Comparison of ENCODE assay signal across 24 cellular contexts in the genomic region with DNA sequence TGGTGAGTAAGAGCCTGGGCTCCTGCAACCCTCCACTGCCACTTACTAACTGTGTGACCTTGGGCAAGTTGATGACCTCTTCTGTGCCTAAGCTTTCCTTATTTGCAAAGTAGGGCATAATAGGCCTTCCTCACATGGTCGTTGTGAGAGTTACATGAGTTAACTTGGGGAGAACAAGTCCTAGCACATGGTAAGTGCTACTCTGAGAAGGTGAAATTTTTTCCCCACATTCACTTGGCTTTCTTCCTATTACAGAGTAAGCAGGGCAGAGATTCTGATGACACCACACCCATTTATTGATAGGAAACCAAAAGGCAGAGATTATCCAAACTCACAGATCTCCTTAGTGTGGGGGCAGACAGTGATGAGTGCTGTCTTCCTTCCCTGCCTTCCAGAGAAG. TPM values are rescaled to one million over a fixed set of nuclear protein-coding genes. Genes with fewer than 3 reads are reported as not detected.
DNase-seq lines count a peak whose midpoint lies in the region; ATAC-seq and TF ChIP-seq lines count a peak whose summit lies in the region.
"Had no signal": no experiment of that assay in that cellular context is flagged by ENCODE, and none has a peak within 500 bp of the region (broad histone marks: within the 10 kb centered on the region; RNA-seq: fewer than 3 reads in every experiment).

No MANE protein-coding gene starts in this region.

- H2AFZ ChIP-seq in MM.1S (ENCODE audit: low read length) (no peak overlapping the region), trophoblast cell (ENCODE audit: insufficient read depth, low read length, poor library complexity) (no peak overlapping the region)

- H3K79me2 ChIP-seq in MM.1S (ENCODE audit: low read length) (no peaks in the 10 kb centered on the region), trophoblast cell (ENCODE audit: control insufficient read depth, insufficient read depth, low read length, poor library complexity) (no peaks in the 10 kb centered on the region)

- H3K79me1 ChIP-seq in trophoblast cell (ENCODE audit: low read length): no peaks in the 10 kb centered on the region

- peaks cover 29% of the 10 kb centered on the region; the same call in 1 of the 2 replicates for H3F3A ChIP-seq in MM.1S (ENCODE audit: insufficient read depth, low read length)

- no peak for DNase-seq in activated T-cell treated with anti-CD3 and anti-CD28 coated beads, Interleukin-2, amount 50 U/mL, for 72 hours
- DNase-seq in activated T-cell treated with anti-CD3 and anti-CD28 coated beads for 4 hours: no peak
- no peak for DNase-seq in MM.1S
- no peak for DNase-seq in effector memory CD8-positive, alpha-beta T cell
- no peak for DNase-seq in stimulated activated effector memory CD8-positive, alpha-beta T cell treated with anti-CD3 and anti-CD28 coated beads, Interleukin-12 subunit alpha, Interleukin-12 subunit beta, amount 100 ng/mL, for 72 hours (ENCODE audit: low spot score in 2 of 2)
- no peak for DNase-seq in NCI-H446 treated with DMSO at 0.1 percent for 48 hours (lab: John Stamatoyannopoulos, UW)
- DNase-seq in trophoblast cell: no peak
- DNase-seq: activated CD8-positive, alpha-beta memory T cell treated with anti-CD3 and anti-CD28 coated beads, Interleukin-2, amount 50 U/mL, for 48 hours; activated naive CD4-positive, alpha-beta T cell had no signal

- H3K4me3 Mint-ChIP-seq in activated T-cell treated with anti-CD3 and anti-CD28 coated beads, Interleukin-2, amount 50 U/mL, for 72 hours: peak overlapping the region; percentile 10 to 58
- peak overlapping the region; percentile 59 to 73 for H3K4me3 Mint-ChIP-seq in effector memory CD8-positive, alpha-beta T cell
- peak overlapping the region; percentile 86 for H3K4me3 Mint-ChIP-seq in stimulated activated effector memory CD8-positive, alpha-beta T cell treated with anti-CD3 and anti-CD28 coated beads, Interleukin-12 subunit alpha, Interleukin-12 subunit beta, amount 100 ng/mL, for 72 hours
- H3K4me3 Mint-ChIP-seq: nephron had no signal

- H4K12ac ChIP-seq in trophoblast cell (ENCODE audit: low read depth, low read length): no peak overlapping the region

- H3K36me3 ChIP-seq in MM.1S (replicated peaks; ENCODE audit: insufficient read depth, low read length) (no peaks in the 10 kb centered on the region), trophoblast cell (ENCODE audit: control insufficient read depth in 1 of 2, insufficient read depth in 2 of 2, low read length in 2 of 2) (no peaks in the 10 kb centered on the region)
- H3K36me3 ChIP-seq: BLaER1, cardiac muscle cell, heart left ventricle, MG63, suprapubic skin, vagina had no signal

- H4K91ac ChIP-seq in trophoblast cell (ENCODE audit: low read depth, low read length): no peak overlapping the region

- H3K27ac Mint-ChIP-seq in activated T-cell treated with anti-CD3 and anti-CD28 coated beads, Interleukin-2, amount 50 U/mL, for 72 hours: no peak overlapping the region
- H3K27ac Mint-ChIP-seq in effector memory CD8-positive, alpha-beta T cell: no peak overlapping the region
- H3K27ac Mint-ChIP-seq in stimulated activated effector memory CD8-positive, alpha-beta T cell treated with anti-CD3 and anti-CD28 coated beads, Interleukin-12 subunit alpha, Interleukin-12 subunit beta, amount 100 ng/mL, for 72 hours: peak overlapping the region; percentile 57
- H3K27ac Mint-ChIP-seq: nephron had no signal

- 0 out of 2 replicates have a peak overlapping the region, but pooled peaks have one; percentile 49 for H3K4me2 ChIP-seq in MM.1S (ENCODE audit: low read depth, low read length)
- H3K4me2 ChIP-seq in trophoblast cell (ENCODE audit: low read length): no peak overlapping the region
- H3K4me2 ChIP-seq: BLaER1 had no signal

- H3K4me3 ChIP-seq in MM.1S (ENCODE audit: low read length) (no peak overlapping the region), trophoblast cell (ENCODE audit: low read depth, low read length) (no peak overlapping the region)
- H3K4me3 ChIP-seq: BLaER1, cardiac muscle cell, K562, MG63, suprapubic skin, vagina had no signal

- no peak overlapping the region for H4K8ac ChIP-seq in trophoblast cell (ENCODE audit: low read depth, low read length)

- H3K18ac ChIP-seq in trophoblast cell (ENCODE audit: low read length): no peak overlapping the region

- H2BK120ac ChIP-seq in trophoblast cell (ENCODE audit: insufficient read depth, low read length, poor library complexity): no peak overlapping the region

- no peak overlapping the region for H3K14ac ChIP-seq in trophoblast cell (ENCODE audit: low read length)

- H3K4me1 Mint-ChIP-seq in activated T-cell treated with anti-CD3 and anti-CD28 coated beads, Interleukin-2, amount 50 U/mL, for 72 hours (ENCODE audit: low read depth): peaks cover 47% of the 10 kb centered on the region
- peaks cover 30 to 31% of the 10 kb centered on the region in 2 donors for H3K4me1 Mint-ChIP-seq in effector memory CD8-positive, alpha-beta T cell (ENCODE audit: low read depth in 2 of 2)
- peaks cover 55% of the 10 kb centered on the region for H3K4me1 Mint-ChIP-seq in stimulated activated effector memory CD8-positive, alpha-beta T cell treated with anti-CD3 and anti-CD28 coated beads, Interleukin-12 subunit alpha, Interleukin-12 subunit beta, amount 100 ng/mL, for 72 hours

- H3K27ac ChIP-seq in MM.1S (ENCODE audit: low read length): peak overlapping the region; percentile 13; the same call in 1 of the 2 replicates
- H3K27ac ChIP-seq in trophoblast cell (ENCODE audit: low read depth, low read length): no peak overlapping the region
- H3K27ac ChIP-seq: BLaER1, cardiac muscle cell, heart left ventricle, suprapubic skin, vagina had no signal

- no CpG with 5 or more reads among the region's 1 CpG for WGBS in trophoblast cell (ENCODE audit: extremely low coverage, insufficient coverage, insufficient read length)

- H3K9ac ChIP-seq in MM.1S (ENCODE audit: low read length) (no peak overlapping the region), trophoblast cell (ENCODE audit: low read length) (no peak overlapping the region)
- H3K9ac ChIP-seq: BLaER1 had no signal

- H3K27me3 ChIP-seq in MM.1S (replicated peaks; ENCODE audit: insufficient read depth, low read length) (no peaks in the 10 kb centered on the region), trophoblast cell (ENCODE audit: insufficient read depth, low read length) (peaks cover 35% of the 10 kb centered on the region)

- H3K4ac ChIP-seq in trophoblast cell (ENCODE audit: low read depth, low read length): no peak overlapping the region

- H3K9me3 ChIP-seq in MM.1S (replicated peaks; ENCODE audit: insufficient read depth, low read length) (no peaks in the 10 kb centered on the region), trophoblast cell (ENCODE audit: insufficient read depth, low read depth, low read length) (peaks cover 9% of the 10 kb centered on the region)
- H3K9me3 ChIP-seq: BLaER1, heart left ventricle, MG63, suprapubic skin, vagina had no signal

- no peaks in the 10 kb centered on the region for H4K20me1 ChIP-seq in MM.1S (ENCODE audit: insufficient read depth, low read length)

- H2BK12ac ChIP-seq in trophoblast cell (ENCODE audit: low read length): no peak overlapping the region

- H3K27me3 Mint-ChIP-seq in activated T-cell treated with anti-CD3 and anti-CD28 coated beads, Interleukin-2, amount 50 U/mL, for 72 hours (ENCODE audit: low read depth): peaks cover 27% of the 10 kb centered on the region
- peaks cover 0 to 37% of the 10 kb centered on the region in 2 donors for H3K27me3 Mint-ChIP-seq in effector memory CD8-positive, alpha-beta T cell

- no peak for TF ChIP-seq CTCF in MM.1S (IDR thresholded peaks at IDR 0.05; ENCODE audit: low read length)

- H2BK5ac ChIP-seq in trophoblast cell (ENCODE audit: low read depth, low read length, poor library complexity): no peak overlapping the region

- no peaks in the 10 kb centered on the region for H3K9me3 Mint-ChIP-seq in activated T-cell treated with anti-CD3 and anti-CD28 coated beads, Interleukin-2, amount 50 U/mL, for 72 hours
- H3K9me3 Mint-ChIP-seq in effector memory CD8-positive, alpha-beta T cell: no peaks in the 10 kb centered on the region
- no peaks in the 10 kb centered on the region for H3K9me3 Mint-ChIP-seq in stimulated activated effector memory CD8-positive, alpha-beta T cell treated with anti-CD3 and anti-CD28 coated beads, Interleukin-12 subunit alpha, Interleukin-12 subunit beta, amount 100 ng/mL, for 72 hours
- H3K9me3 Mint-ChIP-seq: nephron had no signal

- no peak overlapping the region for H3K23ac ChIP-seq in trophoblast cell (ENCODE audit: low read length)

- no peaks in the 10 kb centered on the region for H3K36me3 Mint-ChIP-seq in activated T-cell treated with anti-CD3 and anti-CD28 coated beads, Interleukin-2, amount 50 U/mL, for 72 hours (ENCODE audit: insufficient read depth in 2 of 2)
- H3K36me3 Mint-ChIP-seq in effector memory CD8-positive, alpha-beta T cell (ENCODE audit: insufficient read depth): peaks cover 21% of the 10 kb centered on the region
- H3K36me3 Mint-ChIP-seq in stimulated activated effector memory CD8-positive, alpha-beta T cell treated with anti-CD3 and anti-CD28 coated beads, Interleukin-12 subunit alpha, Interleukin-12 subunit beta, amount 100 ng/mL, for 72 hours: no peaks in the 10 kb centered on the region

- no peak for ATAC-seq in activated T-cell treated with anti-CD3 and anti-CD28 coated beads, Interleukin-2, amount 50 U/mL, for 72 hours (replicated peaks in 1 of 2)
- no peak for ATAC-seq in effector memory CD8-positive, alpha-beta T cell (replicated peaks)
- ATAC-seq in stimulated activated effector memory CD8-positive, alpha-beta T cell treated with anti-CD3 and anti-CD28 coated beads, Interleukin-12 subunit alpha, Interleukin-12 subunit beta, amount 100 ng/mL, for 72 hours: peak; percentile 33
- ATAC-seq in HG03108 (IDR thresholded peaks at IDR 0.05; ENCODE audit: unreplicated experiment): no peak
- ATAC-seq: K562, Right ventricle myocardium inferior had no signal

- no peak overlapping the region for H2AK5ac ChIP-seq in trophoblast cell (ENCODE audit: low read length)

- H3K9me2 ChIP-seq in MM.1S (replicated peaks; ENCODE audit: insufficient read depth, low read length): no peaks in the 10 kb centered on the region

- H3K4me1 ChIP-seq in MM.1S (ENCODE audit: low read length) (peaks cover 36% of the 10 kb centered on the region), trophoblast cell (ENCODE audit: control insufficient read depth in 1 of 2, insufficient read depth in 2 of 2, low read length in 2 of 2) (peaks cover 9 to 18% of the 10 kb centered on the region in 2 experiments)

RNA-seq across cellular contexts. Expression of gene KCNH4, which starts 1.6 kb away (rescaled TPM):
- total RNA-seq in activated T-cell treated with anti-CD3 and anti-CD28 coated beads, Interleukin-2, amount 50 U/mL, for 72 hours: under 1 TPM; 0.26 to 0.39 TPM
- 0.01 TPM in 2 replicates for polyA plus RNA-seq in trophoblast cell (2013)
- total RNA-seq: cardiac muscle cell, left lobe of liver, suprapubic skin, vagina had no signal
- polyA plus RNA-seq: cardiac muscle cell had no signal

RNA-seq across cellular contexts. Expression of gene HCRT, which starts 5.9 kb away (rescaled TPM):
- total RNA-seq in activated T-cell treated with anti-CD3 and anti-CD28 coated beads, Interleukin-2, amount 50 U/mL, for 72 hours: not detected
- polyA plus RNA-seq in trophoblast cell (2013): 0.12 and 0.22 TPM in 2 replicates
- total RNA-seq: endothelial cell of umbilical vein, H7, heart left ventricle, K562, left lobe of liver, mesenteric fat pad, posterior vena cava, Right ventricle myocardium inferior, suprapubic skin, vagina had no signal
- polyA plus RNA-seq: cardiac muscle cell, endothelial cell of umbilical vein, heart left ventricle, K562 had no signal

RNA-seq across cellular contexts. Expression of gene GHDC, which starts 15.0 kb away (rescaled TPM):
- total RNA-seq in activated T-cell treated with anti-CD3 and anti-CD28 coated beads, Interleukin-2, amount 50 U/mL, for 72 hours: 10 to 100 TPM; 17.3 to 18.8 TPM
- polyA plus RNA-seq in trophoblast cell (2013): 0.94 and 1.1 TPM in 2 replicates

RNA-seq across cellular contexts. Expression of gene RAB5C, which starts 24.5 kb away (rescaled TPM):
- 10 to 100 TPM; 35.1 to 44.1 TPM for total RNA-seq in activated T-cell treated with anti-CD3 and anti-CD28 coated beads, Interleukin-2, amount 50 U/mL, for 72 hours
- polyA plus RNA-seq in trophoblast cell (2013): 171 and 172 TPM in 2 replicates

RNA-seq across cellular contexts. Expression of gene HSPB9, which starts 56.7 kb away (rescaled TPM):
- total RNA-seq in activated T-cell treated with anti-CD3 and anti-CD28 coated beads, Interleukin-2, amount 50 U/mL, for 72 hours: under 1 TPM in 1 of 2 donors, not detected in 1; 0.28 TPM
- polyA plus RNA-seq in trophoblast cell (2013): 0.01 and 0.03 TPM in 2 replicates
- total RNA-seq: endothelial cell of umbilical vein, heart left ventricle, mesenteric fat pad, posterior vena cava had no signal
- polyA plus RNA-seq: endothelial cell of umbilical vein, heart left ventricle had no signal

Comparison
In these comparisons a context has a peak if more than half of its experiments do, and no peak if none do; other contexts are left out.
1. H3K4me3 Mint-ChIP-seq: peak in every context shown above with its lines; median percentile 86 in stimulated activated effector memory CD8-positive, alpha-beta T cell treated with anti-CD3 and anti-CD28 coated beads, Interleukin-12 subunit alpha, Interleukin-12 subunit beta, amount 100 ng/mL, for 72 hours; 66 in effector memory CD8-positive, alpha-beta T cell; 34 in activated T-cell treated with anti-CD3 and anti-CD28 coated beads, Interleukin-2, amount 50 U/mL, for 72 hours.